ENCODE assay signal across 1 cellular context in the genomic region with DNA sequence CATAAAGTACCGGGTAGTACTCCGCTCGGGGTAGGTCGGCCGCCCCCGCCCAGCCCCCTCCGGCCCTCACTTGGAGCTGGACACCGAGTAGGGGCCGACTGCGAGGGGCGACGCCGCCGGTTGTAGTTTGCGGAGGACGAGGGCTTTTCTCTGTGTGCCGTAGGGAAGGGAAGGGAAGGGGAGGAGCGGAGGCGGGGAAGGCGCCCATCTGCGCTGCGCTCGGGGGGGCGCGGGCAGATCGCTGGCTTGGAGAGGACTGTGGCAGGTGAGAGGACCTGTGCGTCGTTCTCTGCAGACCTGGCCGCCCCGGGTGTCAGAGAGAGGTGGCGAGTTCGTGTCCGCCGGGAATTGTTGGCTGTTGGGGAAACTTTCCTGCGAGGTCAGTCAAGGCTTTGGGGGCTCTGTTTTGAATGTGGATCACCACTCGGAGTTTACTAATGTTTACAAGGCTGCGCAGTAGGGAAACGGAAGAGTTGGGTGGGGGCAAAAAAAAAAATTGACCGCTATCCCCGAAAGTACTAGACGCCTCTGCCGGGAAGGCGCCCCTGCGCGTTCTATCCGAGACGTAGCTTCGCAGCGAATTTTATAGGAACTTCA.
TF ChIP-seq lines count a peak whose summit lies in the region.

No MANE protein-coding gene starts in this region.

TF ChIP-seq in A549, 52 proteins besides CTCF, POLR2A, EP300 and RAD21:
- TF ChIP-seq, protein P1, sequence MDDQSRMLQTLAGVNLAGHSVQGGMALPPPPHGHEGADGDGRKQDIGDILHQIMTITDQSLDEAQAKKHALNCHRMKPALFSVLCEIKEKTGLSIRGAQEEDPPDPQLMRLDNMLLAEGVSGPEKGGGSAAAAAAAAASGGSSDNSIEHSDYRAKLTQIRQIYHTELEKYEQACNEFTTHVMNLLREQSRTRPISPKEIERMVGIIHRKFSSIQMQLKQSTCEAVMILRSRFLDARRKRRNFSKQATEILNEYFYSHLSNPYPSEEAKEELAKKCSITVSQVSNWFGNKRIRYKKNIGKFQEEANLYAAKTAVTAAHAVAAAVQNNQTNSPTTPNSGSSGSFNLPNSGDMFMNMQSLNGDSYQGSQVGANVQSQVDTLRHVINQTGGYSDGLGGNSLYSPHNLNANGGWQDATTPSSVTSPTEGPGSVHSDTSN (IDR thresholded peaks at IDR 0.05) = peak; percentile 59
- no peak for TF ChIP-seq MAX (IDR thresholded peaks at IDR 0.05)
- TF ChIP-seq ZFP36 (IDR thresholded peaks at IDR 0.05; ENCODE audit: borderline replicate concordance, partially characterized antibody) = peak; percentile 13
- TF ChIP-seq SMC3 (IDR thresholded peaks at IDR 0.05) = no peak
- no peak for TF ChIP-seq MAFK (IDR thresholded peaks at IDR 0.05; ENCODE audit: partially characterized antibody)
- no peak for TF ChIP-seq HMGXB4 (CRISPR knock-in tag; IDR thresholded peaks at IDR 0.05; ENCODE audit: borderline replicate concordance)
- TF ChIP-seq, protein P2, sequence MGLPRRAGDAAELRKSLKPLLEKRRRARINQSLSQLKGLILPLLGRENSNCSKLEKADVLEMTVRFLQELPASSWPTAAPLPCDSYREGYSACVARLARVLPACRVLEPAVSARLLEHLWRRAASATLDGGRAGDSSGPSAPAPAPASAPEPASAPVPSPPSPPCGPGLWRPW (IDR thresholded peaks at IDR 0.05) = no peak
- TF ChIP-seq EHF (CRISPR knock-in tag; IDR thresholded peaks at IDR 0.05) = no peak
- TF ChIP-seq, protein P3, sequence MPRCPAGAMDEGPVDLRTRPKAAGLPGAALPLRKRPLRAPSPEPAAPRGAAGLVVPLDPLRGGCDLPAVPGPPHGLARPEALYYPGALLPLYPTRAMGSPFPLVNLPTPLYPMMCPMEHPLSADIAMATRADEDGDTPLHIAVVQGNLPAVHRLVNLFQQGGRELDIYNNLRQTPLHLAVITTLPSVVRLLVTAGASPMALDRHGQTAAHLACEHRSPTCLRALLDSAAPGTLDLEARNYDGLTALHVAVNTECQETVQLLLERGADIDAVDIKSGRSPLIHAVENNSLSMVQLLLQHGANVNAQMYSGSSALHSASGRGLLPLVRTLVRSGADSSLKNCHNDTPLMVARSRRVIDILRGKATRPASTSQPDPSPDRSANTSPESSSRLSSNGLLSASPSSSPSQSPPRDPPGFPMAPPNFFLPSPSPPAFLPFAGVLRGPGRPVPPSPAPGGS (IDR thresholded peaks at IDR 0.05) = peak; percentile 98
- no peak for TF ChIP-seq RCOR1 (IDR thresholded peaks at IDR 0.05; ENCODE audit: low read depth, low read length)
- no peak for TF ChIP-seq CEBPB (IDR thresholded peaks at IDR 0.05)
- no peak for TF ChIP-seq HEYL (CRISPR knock-in tag; IDR thresholded peaks at IDR 0.05)
- TF ChIP-seq ZSCAN20 (CRISPR knock-in tag; IDR thresholded peaks at IDR 0.05) = no peak
- no peak for TF ChIP-seq HOXB5 (CRISPR knock-in tag; IDR thresholded peaks at IDR 0.05)
- peak; percentile 56; the same call in 1 of the 2 replicates for TF ChIP-seq RARB (CRISPR knock-in tag; IDR thresholded peaks at IDR 0.05)
- TF ChIP-seq RNF2 (IDR thresholded peaks at IDR 0.05; ENCODE audit: borderline replicate concordance, low read depth) = no peak
- TF ChIP-seq NPAS2 (CRISPR knock-in tag; IDR thresholded peaks at IDR 0.05; ENCODE audit: borderline replicate concordance) = no peak
- no peak for TF ChIP-seq KDM5A (IDR thresholded peaks at IDR 0.05)
- TF ChIP-seq MYC (IDR thresholded peaks at IDR 0.05; ENCODE audit: borderline replicate concordance, low read length) = no peak
- TF ChIP-seq ESRRA (IDR thresholded peaks at IDR 0.05; ENCODE audit: borderline replicate concordance, low read length) = no peak
- TF ChIP-seq PHF8 (IDR thresholded peaks at IDR 0.05; ENCODE audit: borderline replicate concordance, low read depth) = peak; percentile 77; the same call in 1 of the 2 replicates
- TF ChIP-seq EHMT2 (IDR thresholded peaks at IDR 0.05; ENCODE audit: low read depth) = no peak
- no peak for TF ChIP-seq CHD2 (IDR thresholded peaks at IDR 0.05; ENCODE audit: low read length, partially characterized antibody)
- TF ChIP-seq CBX8 (IDR thresholded peaks at IDR 0.05) = no peak
- TF ChIP-seq JUN (IDR thresholded peaks at IDR 0.05) = peak; percentile 36 to 91; a peak in 4 of 5 replicates
- no peak for TF ChIP-seq ZC3H11A (IDR thresholded peaks at IDR 0.05)
- no peak for TF ChIP-seq TP53 (CRISPR knock-in tag; IDR thresholded peaks at IDR 0.05)
- TF ChIP-seq TFCP2L1 (CRISPR knock-in tag; IDR thresholded peaks at IDR 0.05) = peak; percentile 75; the same call in 1 of the 2 replicates
- no peak for TF ChIP-seq NR3C1 (IDR thresholded peaks at IDR 0.05)
- TF ChIP-seq USF2 (IDR thresholded peaks at IDR 0.05) = no peak
- TF ChIP-seq REST (IDR thresholded peaks at IDR 0.05) = peak; percentile 58; the same call in 1 of the 2 replicates
